25 cellular contexts compared by ENCODE assay signal in the genomic region with DNA sequence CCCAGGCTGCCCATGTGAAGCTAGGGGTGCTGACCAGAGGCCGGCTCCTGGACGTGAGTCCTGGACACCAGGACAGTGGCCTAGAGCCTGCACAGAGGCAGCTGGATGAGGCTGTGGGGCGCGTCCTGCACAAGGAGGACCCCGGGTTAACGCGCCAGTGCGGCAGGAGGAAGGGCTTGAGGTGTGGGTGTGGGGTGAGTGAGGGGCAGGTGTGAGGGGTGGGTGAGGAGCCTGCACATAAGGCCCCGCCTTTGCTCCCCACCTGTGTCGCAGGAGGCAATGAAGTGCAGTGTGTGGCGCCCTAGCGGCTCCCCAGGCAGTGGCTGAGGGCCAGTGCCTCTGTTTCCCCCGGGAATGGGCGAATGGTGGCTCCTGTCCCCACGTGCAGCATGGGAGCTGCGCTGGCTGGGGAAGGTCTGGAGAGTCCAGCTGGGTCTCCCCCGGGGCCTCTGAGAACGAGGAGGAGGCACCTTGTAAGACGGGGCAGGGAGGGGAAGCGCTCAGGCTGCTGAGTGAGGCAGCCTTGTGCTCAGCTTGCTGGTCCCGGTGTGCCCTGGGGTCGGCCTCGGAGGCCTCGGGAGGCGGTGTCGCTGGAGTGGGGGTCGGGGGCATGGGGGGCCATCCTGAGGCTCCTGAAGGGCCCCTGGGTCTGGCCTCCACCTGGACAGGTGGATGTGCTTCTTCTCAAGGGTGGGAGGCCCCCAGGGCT. TPM values are rescaled to one million over a fixed set of nuclear protein-coding genes. Genes with fewer than 3 reads are reported as not detected.
DNase-seq lines count a peak whose midpoint lies in the region; ATAC-seq and TF ChIP-seq lines count a peak whose summit lies in the region.
"Had no signal": no experiment of that assay in that cellular context is flagged by ENCODE, and none has a peak within 500 bp of the region (broad histone marks: within the 10 kb centered on the region; RNA-seq: fewer than 3 reads in every experiment).

No MANE protein-coding gene starts in this region.

- DNase-seq in SK-N-SH, result peak; percentile 46
- DNase-seq in CD8-positive, alpha-beta T cell, result peak in 1 of 7 experiments; percentile 19
- DNase-seq in activated T-helper 2 cell treated with anti-CD3 and anti-CD28 coated beads, Interferon-gamma antibody, Interleukin-2, Interleukin-4, amounts not matched to agents 10 μg/mL and 5 μg/mL and 100 μg/mL, durations not matched to agents 14 hours and 24 hours and 36 hours (ENCODE audit: low spot score), result no peak
- no peak for DNase-seq in naive thymus-derived CD4-positive, alpha-beta T cell
- no peak for DNase-seq in NCI-H69 (lab: John Stamatoyannopoulos, UW)
- no peak for DNase-seq in sciatic nerve (ENCODE audit: low spot score)
- DNase-seq: activated CD4-positive, CD25-positive, alpha-beta regulatory T cell treated with anti-CD3 and anti-CD28 coated beads, Interleukin-2, amount 50 U/mL, for 72 hours; amniotic stem cell; DMS 273 treated with DMSO at 0.1 percent for 48 hours; islet precursor cell; PC-9; sigmoid colon; T1000 had no signal

- CTCF ChIA-PET in SK-N-SH (lab: Yijun Ruan, JAX), result interaction anchor here (0.8 to 2.5 kb wide), 4 partner anchors 14 to 78 kb away, joined by 3 to 13 read pairs (median 5); no protein-coding TSS in a partner anchor
- CTCF ChIA-PET in CD8-positive, alpha-beta T cell (lab: Charles Lee), result interaction anchor here (8.2 kb wide), 1 partner anchor 13 kb away, joined by 126 read pairs; no protein-coding TSS in a partner anchor
- CTCF ChIA-PET in naive thymus-derived CD4-positive, alpha-beta T cell (lab: Charles Lee), result interaction anchor here (0.6 to 3.7 kb wide), 3 partner anchors 12 to 39 kb away, joined by 5 to 61 read pairs (median 18); no protein-coding TSS in a partner anchor

- intact Hi-C loops in CD8-positive, alpha-beta T cell (cut with DNase I, micrococcal nuclease), result loop anchor here in 1 of 2 experiments (10.0 kb wide), 1 partner anchor 449 kb away; a partner anchor contains a TSS
- intact Hi-C loops in activated T-helper 2 cell treated with anti-CD3 and anti-CD28 coated beads, Interferon-gamma antibody, Interleukin-2, Interleukin-4, amounts not matched to agents 10 μg/mL and 5 μg/mL and 100 μg/mL, durations not matched to agents 14 hours and 24 hours and 36 hours (cut with micrococcal nuclease), result no loop called here
- intact Hi-C loops in naive thymus-derived CD4-positive, alpha-beta T cell (cut with micrococcal nuclease), result no loop called here
- intact Hi-C loops in sciatic nerve (cut with DNase I), result loop anchor here (10.0 kb wide), 1 partner anchor 269 kb away; no protein-coding TSS in a partner anchor

- no peaks in the 10 kb centered on the region for H3K36me3 ChIP-seq in SK-N-SH (replicated peaks in 1 of 2; ENCODE audit: control insufficient read depth in 1 of 2, insufficient read depth in 2 of 2, low read length in 1 of 2)
- H3K36me3 ChIP-seq in CD8-positive, alpha-beta T cell (ENCODE audit: insufficient read depth, low read length), result peaks cover 11% of the 10 kb centered on the region
- H3K36me3 ChIP-seq in naive thymus-derived CD4-positive, alpha-beta T cell (ENCODE audit: control insufficient read depth in 2 of 3, insufficient read depth in 3 of 3, low read length in 3 of 3), result peaks cover 0 to 39% (median 0%) of the 10 kb centered on the region in 3 experiments
- H3K36me3 ChIP-seq: cardiac muscle cell, sigmoid colon had no signal

- peaks cover 28% of the 10 kb centered on the region for H3K4me1 Mint-ChIP-seq in CD8-positive, alpha-beta T cell (ENCODE audit: low read depth)
- H3K4me1 Mint-ChIP-seq in activated T-helper 2 cell treated with anti-CD3 and anti-CD28 coated beads, Interferon-gamma antibody, Interleukin-2, Interleukin-4, amounts not matched to agents 10 μg/mL and 5 μg/mL and 100 μg/mL, durations not matched to agents 14 hours and 24 hours and 36 hours (ENCODE audit: low read depth), result peaks cover 8% of the 10 kb centered on the region
- peaks cover 6 to 23% (median 14%) of the 10 kb centered on the region in 7 donors for H3K4me1 Mint-ChIP-seq in naive thymus-derived CD4-positive, alpha-beta T cell

- no peak for ATAC-seq in SK-N-SH treated with all-trans-retinoic acid at 6 μM for 48 hours
- ATAC-seq in CD8-positive, alpha-beta T cell, result no peak
- no peak for ATAC-seq in naive thymus-derived CD4-positive, alpha-beta T cell
- no peak for ATAC-seq in sciatic nerve
- no peak for ATAC-seq in HG02759 (IDR thresholded peaks at IDR 0.05; ENCODE audit: unreplicated experiment)
- ATAC-seq: HCT116 had no signal

- no peak overlapping the region for H2AFZ ChIP-seq in SK-N-SH (ENCODE audit: low read depth)
- H2AFZ ChIP-seq: hepatocyte, parathyroid adenoma, PC-9 had no signal

- H3K9ac ChIP-seq in SK-N-SH, result no peak overlapping the region
- H3K9ac ChIP-seq: parathyroid adenoma had no signal

- H3K36me3 Mint-ChIP-seq in CD8-positive, alpha-beta T cell, result peaks cover 29% of the 10 kb centered on the region
- peaks cover 29% of the 10 kb centered on the region for H3K36me3 Mint-ChIP-seq in activated T-helper 2 cell treated with anti-CD3 and anti-CD28 coated beads, Interferon-gamma antibody, Interleukin-2, Interleukin-4, amounts not matched to agents 10 μg/mL and 5 μg/mL and 100 μg/mL, durations not matched to agents 14 hours and 24 hours and 36 hours (ENCODE audit: low read depth)
- H3K36me3 Mint-ChIP-seq in naive thymus-derived CD4-positive, alpha-beta T cell, result peaks cover 0 to 17% (median 4%) of the 10 kb centered on the region in 5 donors

- H4K20me1 ChIP-seq in SK-N-SH (ENCODE audit: insufficient read depth), result no peaks in the 10 kb centered on the region

- peak overlapping the region; percentile 94 for H3K4me3 Mint-ChIP-seq in CD8-positive, alpha-beta T cell
- H3K4me3 Mint-ChIP-seq in activated T-helper 2 cell treated with anti-CD3 and anti-CD28 coated beads, Interferon-gamma antibody, Interleukin-2, Interleukin-4, amounts not matched to agents 10 μg/mL and 5 μg/mL and 100 μg/mL, durations not matched to agents 14 hours and 24 hours and 36 hours (ENCODE audit: low read depth), result peak overlapping the region; percentile 61
- peak overlapping the region in 7 of 10 donors; percentile 15 to 71 (median 47) for H3K4me3 Mint-ChIP-seq in naive thymus-derived CD4-positive, alpha-beta T cell

- no peak for TF ChIP-seq RAD21 in SK-N-SH (IDR thresholded peaks at IDR 0.05; ENCODE audit: low read length)

- WGBS in SK-N-SH (ENCODE audit: low lambda C conversion rate), result 79% methylated on average over 20 of the region's 27 CpGs

- H3K4me3 ChIP-seq in SK-N-SH (ENCODE audit: low read depth in 2 of 2, low read length in 1 of 2), result no peak overlapping the region
- no peak overlapping the region for H3K4me3 ChIP-seq in CD8-positive, alpha-beta T cell (ENCODE audit: low read depth, low read length)
- H3K4me3 ChIP-seq in naive thymus-derived CD4-positive, alpha-beta T cell (ENCODE audit: low read length), result no peak overlapping the region
- H3K4me3 ChIP-seq: cardiac muscle cell, hepatocyte, lung, PC-9, sigmoid colon had no signal

- peaks cover 11% of the 10 kb centered on the region for H3F3A ChIP-seq in SK-N-SH (replicated peaks; ENCODE audit: insufficient read depth)

- POLR2A ChIA-PET in SK-N-SH (lab: Yijun Ruan, JAX), result no interaction called here
- POLR2A ChIA-PET in CD8-positive, alpha-beta T cell (lab: Charles Lee), result interaction anchor here (6.1 kb wide), 1 partner anchor 11 kb away, joined by 80 read pairs; no protein-coding TSS in a partner anchor
- POLR2A ChIA-PET in naive thymus-derived CD4-positive, alpha-beta T cell (lab: Charles Lee), result interaction anchor here (1.5 to 12.6 kb wide), 3 partner anchors 13 to 21 kb away, joined by 3 to 237 read pairs (median 26); no protein-coding TSS in a partner anchor

- H3K27me3 ChIP-seq in SK-N-SH (ENCODE audit: insufficient read depth), result no peaks in the 10 kb centered on the region; the same call in 1 of the 2 replicates
- no peaks in the 10 kb centered on the region for H3K27me3 ChIP-seq in CD8-positive, alpha-beta T cell (ENCODE audit: insufficient read depth, low read length)
- no peaks in the 10 kb centered on the region for H3K27me3 ChIP-seq in naive thymus-derived CD4-positive, alpha-beta T cell (ENCODE audit: control insufficient read depth in 2 of 2, insufficient read depth in 2 of 2, low read length in 2 of 2)
- H3K27me3 ChIP-seq: cardiac muscle cell, hepatocyte had no signal

- no peaks in the 10 kb centered on the region for H3K79me2 ChIP-seq in SK-N-SH (ENCODE audit: insufficient read depth)
- H3K79me2 ChIP-seq: hepatocyte, parathyroid adenoma had no signal

- no peaks in the 10 kb centered on the region; a peak in 1 of 4 replicates for H3K4me1 ChIP-seq in SK-N-SH (ENCODE audit: control insufficient read depth in 1 of 2, insufficient read depth in 2 of 2, low read depth in 1 of 2, low read length in 1 of 2)
- H3K4me1 ChIP-seq in CD8-positive, alpha-beta T cell (ENCODE audit: insufficient read depth, low read length), result peaks cover 39% of the 10 kb centered on the region
- H3K4me1 ChIP-seq in naive thymus-derived CD4-positive, alpha-beta T cell (ENCODE audit: control insufficient read depth in 2 of 2, insufficient read depth in 2 of 2, low read length in 2 of 2), result peaks cover 8 to 13% of the 10 kb centered on the region in 2 donors

- TF ChIP-seq EP300 in SK-N-SH (IDR thresholded peaks at IDR 0.05; ENCODE audit: borderline replicate concordance in 1 of 2, low read depth in 1 of 2, low read length in 1 of 2), result no peak

- TF ChIP-seq CTCF in SK-N-SH (IDR thresholded peaks at IDR 0.05), result no peak
- TF ChIP-seq CTCF in CD8-positive, alpha-beta T cell (IDR thresholded peaks at IDR 0.05), result no peak

- no peaks in the 10 kb centered on the region for H3K9me3 ChIP-seq in SK-N-SH
- no peaks in the 10 kb centered on the region for H3K9me3 ChIP-seq in CD8-positive, alpha-beta T cell (ENCODE audit: low read length)
- H3K9me3 ChIP-seq in naive thymus-derived CD4-positive, alpha-beta T cell (ENCODE audit: control insufficient read depth in 2 of 3, low read length in 3 of 3), result no peaks in the 10 kb centered on the region
- H3K9me3 ChIP-seq: sigmoid colon had no signal

- H3K27ac Mint-ChIP-seq in CD8-positive, alpha-beta T cell, result peak overlapping the region; percentile 70
- no peak overlapping the region for H3K27ac Mint-ChIP-seq in activated T-helper 2 cell treated with anti-CD3 and anti-CD28 coated beads, Interferon-gamma antibody, Interleukin-2, Interleukin-4, amounts not matched to agents 10 μg/mL and 5 μg/mL and 100 μg/mL, durations not matched to agents 14 hours and 24 hours and 36 hours
- H3K27ac Mint-ChIP-seq in naive thymus-derived CD4-positive, alpha-beta T cell, result peak overlapping the region in 6 of 9 donors; percentile 6 to 86 (median 50)

- H3K9me3 Mint-ChIP-seq in CD8-positive, alpha-beta T cell, result no peaks in the 10 kb centered on the region
- H3K9me3 Mint-ChIP-seq in activated T-helper 2 cell treated with anti-CD3 and anti-CD28 coated beads, Interferon-gamma antibody, Interleukin-2, Interleukin-4, amounts not matched to agents 10 μg/mL and 5 μg/mL and 100 μg/mL, durations not matched to agents 14 hours and 24 hours and 36 hours, result no peaks in the 10 kb centered on the region
- no peaks in the 10 kb centered on the region for H3K9me3 Mint-ChIP-seq in naive thymus-derived CD4-positive, alpha-beta T cell

- H3K9me2 ChIP-seq in SK-N-SH, result no peaks in the 10 kb centered on the region

- no peak overlapping the region for H3K27ac ChIP-seq in SK-N-SH (ENCODE audit: low read depth in 2 of 2, low read length in 1 of 2)
- H3K27ac ChIP-seq in CD8-positive, alpha-beta T cell (ENCODE audit: low read depth, low read length), result no peak overlapping the region
- H3K27ac ChIP-seq in naive thymus-derived CD4-positive, alpha-beta T cell (ENCODE audit: low read depth, low read length), result peak overlapping the region; percentile 91
- H3K27ac ChIP-seq: 22Rv1, cardiac muscle cell, hepatocyte, parathyroid adenoma, PC-9, sigmoid colon had no signal

- H3K4me2 ChIP-seq in SK-N-SH, result no peak overlapping the region
- H3K4me2 ChIP-seq: hepatocyte, PC-9 had no signal

- no peaks in the 10 kb centered on the region for H3K27me3 Mint-ChIP-seq in CD8-positive, alpha-beta T cell (ENCODE audit: low read depth)
- no peaks in the 10 kb centered on the region for H3K27me3 Mint-ChIP-seq in activated T-helper 2 cell treated with anti-CD3 and anti-CD28 coated beads, Interferon-gamma antibody, Interleukin-2, Interleukin-4, amounts not matched to agents 10 μg/mL and 5 μg/mL and 100 μg/mL, durations not matched to agents 14 hours and 24 hours and 36 hours (ENCODE audit: low read depth)
- H3K27me3 Mint-ChIP-seq in naive thymus-derived CD4-positive, alpha-beta T cell, result no peaks in the 10 kb centered on the region

RNA-seq across cellular contexts. Expression of a gene that starts 3.2 kb away (rescaled TPM):
- polyA plus RNA-seq in SK-N-SH (2012; rRNA removed), result 0.07 TPM in 1 of 2 replicates, not detected in the other
- 0.16 TPM in 1 of 2 replicates, not detected in the other for polyA plus RNA-seq in SK-N-SH (2012; cell fraction: cytosol; rRNA removed)
- not detected in 2 replicates for polyA plus RNA-seq in SK-N-SH (2012; cell fraction: nucleus; rRNA removed)
- 100 to 1,000 TPM; 369 to 385 TPM for total RNA-seq in CD8-positive, alpha-beta T cell
- total RNA-seq in activated T-helper 2 cell treated with anti-CD3 and anti-CD28 coated beads, Interferon-gamma antibody, Interleukin-2, Interleukin-4, amounts not matched to agents 10 μg/mL and 5 μg/mL and 100 μg/mL, durations not matched to agents 14 hours and 24 hours and 36 hours, result 345 and 351 TPM in 2 replicates
- 100 to 1,000 TPM in 3 of 5 experiments, 10 to 100 TPM in 2; 61.9 to 390 (median 165) TPM for total RNA-seq in naive thymus-derived CD4-positive, alpha-beta T cell
- polyA plus RNA-seq in naive thymus-derived CD4-positive, alpha-beta T cell, result 100 to 1,000 TPM; 169 to 183 TPM
- total RNA-seq in sciatic nerve, result 2.5 TPM
- total RNA-seq: cardiac muscle cell, dermis microvascular lymphatic vessel endothelial cell, fibroblast of villous mesenchyme, myocyte, SK-MEL-5 had no signal

RNA-seq across cellular contexts. Expression of a gene that starts 19.4 kb away (rescaled TPM):
- 2.1 and 3.8 TPM in 2 replicates for polyA plus RNA-seq in SK-N-SH (2012; rRNA removed)
- polyA plus RNA-seq in SK-N-SH (2012; cell fraction: cytosol; rRNA removed), result 0.82 and 1.6 TPM in 2 replicates
- polyA plus RNA-seq in SK-N-SH (2012; cell fraction: nucleus; rRNA removed), result 1.3 and 1.4 TPM in 2 replicates
- total RNA-seq in CD8-positive, alpha-beta T cell, result under 1 TPM; 0.44 to 0.60 TPM
- total RNA-seq in activated T-helper 2 cell treated with anti-CD3 and anti-CD28 coated beads, Interferon-gamma antibody, Interleukin-2, Interleukin-4, amounts not matched to agents 10 μg/mL and 5 μg/mL and 100 μg/mL, durations not matched to agents 14 hours and 24 hours and 36 hours, result 2.7 and 3.7 TPM in 2 replicates
- 10 to 100 TPM in 2 of 5 experiments, 1 to 10 TPM in 3; 2.3 to 32.4 (median 5.1) TPM for total RNA-seq in naive thymus-derived CD4-positive, alpha-beta T cell
- polyA plus RNA-seq in naive thymus-derived CD4-positive, alpha-beta T cell, result 1 to 10 TPM; 1.5 to 3.2 TPM
- 22.2 TPM for total RNA-seq in sciatic nerve
- total RNA-seq: cardiac muscle cell had no signal
- polyA plus RNA-seq: cardiac muscle cell had no signal

RNA-seq across cellular contexts. Expression of a gene that starts 40.7 kb away (rescaled TPM):
- polyA plus RNA-seq in SK-N-SH (2012; rRNA removed), result 133 and 216 TPM in 2 replicates
- 121 and 170 TPM in 2 replicates for polyA plus RNA-seq in SK-N-SH (2012; cell fraction: cytosol; rRNA removed)
- polyA plus RNA-seq in SK-N-SH (2012; cell fraction: nucleus; rRNA removed), result 670 and 707 TPM in 2 replicates
- 100 to 1,000 TPM; 369 to 393 TPM for total RNA-seq in CD8-positive, alpha-beta T cell
- 139 and 151 TPM in 2 replicates for total RNA-seq in activated T-helper 2 cell treated with anti-CD3 and anti-CD28 coated beads, Interferon-gamma antibody, Interleukin-2, Interleukin-4, amounts not matched to agents 10 μg/mL and 5 μg/mL and 100 μg/mL, durations not matched to agents 14 hours and 24 hours and 36 hours
- total RNA-seq in naive thymus-derived CD4-positive, alpha-beta T cell, result 100 to 1,000 TPM; 144 to 249 (median 176) TPM
- polyA plus RNA-seq in naive thymus-derived CD4-positive, alpha-beta T cell, result 10 to 100 TPM; 46.1 to 81.3 TPM
- 152 TPM for total RNA-seq in sciatic nerve

RNA-seq across cellular contexts. Expression of a gene that starts 44.9 kb away (rescaled TPM):
- polyA plus RNA-seq in SK-N-SH (2012; rRNA removed), result 0.10 and 0.11 TPM in 2 replicates
- 0.08 and 0.12 TPM in 2 replicates for polyA plus RNA-seq in SK-N-SH (2012; cell fraction: cytosol; rRNA removed)
- 0.08 and 0.11 TPM in 2 replicates for polyA plus RNA-seq in SK-N-SH (2012; cell fraction: nucleus; rRNA removed)
- total RNA-seq in CD8-positive, alpha-beta T cell, result not detected
- not detected in 2 replicates for total RNA-seq in activated T-helper 2 cell treated with anti-CD3 and anti-CD28 coated beads, Interferon-gamma antibody, Interleukin-2, Interleukin-4, amounts not matched to agents 10 μg/mL and 5 μg/mL and 100 μg/mL, durations not matched to agents 14 hours and 24 hours and 36 hours
- not detected for total RNA-seq in naive thymus-derived CD4-positive, alpha-beta T cell
- polyA plus RNA-seq in naive thymus-derived CD4-positive, alpha-beta T cell, result not detected
- not detected for total RNA-seq in sciatic nerve
- total RNA-seq: dermis microvascular lymphatic vessel endothelial cell, fibroblast of villous mesenchyme, hepatocyte, lung, sigmoid colon had no signal
- polyA plus RNA-seq: cardiac muscle cell, hepatocyte had no signal

RNA-seq across cellular contexts. Expression of a gene that starts 57.4 kb away (rescaled TPM):
- polyA plus RNA-seq in SK-N-SH (2012; rRNA removed), result not detected in 2 replicates
- not detected in 2 replicates for polyA plus RNA-seq in SK-N-SH (2012; cell fraction: cytosol; rRNA removed)
- not detected in 2 replicates for polyA plus RNA-seq in SK-N-SH (2012; cell fraction: nucleus; rRNA removed)
- not detected for total RNA-seq in CD8-positive, alpha-beta T cell
- 0.18 TPM in 1 of 2 replicates, not detected in the other for total RNA-seq in activated T-helper 2 cell treated with anti-CD3 and anti-CD28 coated beads, Interferon-gamma antibody, Interleukin-2, Interleukin-4, amounts not matched to agents 10 μg/mL and 5 μg/mL and 100 μg/mL, durations not matched to agents 14 hours and 24 hours and 36 hours
- not detected for total RNA-seq in naive thymus-derived CD4-positive, alpha-beta T cell
- polyA plus RNA-seq in naive thymus-derived CD4-positive, alpha-beta T cell, result not detected
- not detected for total RNA-seq in sciatic nerve
- total RNA-seq: dermis microvascular lymphatic vessel endothelial cell, fibroblast of villous mesenchyme, PC-9, sigmoid colon, SK-MEL-5 had no signal
- polyA plus RNA-seq: hepatocyte, lung, sigmoid colon had no signal

Comparison
In these comparisons a context has a peak if more than half of its experiments do, and no peak if none do; other contexts are left out.
1. RNA of a gene that starts 3.2 kb away (total RNA-seq): 369 to 385 TPM in CD8-positive, alpha-beta T cell, 345 to 351 TPM in activated T-helper 2 cell treated with anti-CD3 and anti-CD28 coated beads, Interferon-gamma antibody, Interleukin-2, Interleukin-4, amounts not matched to agents 10 μg/mL and 5 μg/mL and 100 μg/mL, durations not matched to agents 14 hours and 24 hours and 36 hours and 61.9 to 390 TPM in naive thymus-derived CD4-positive, alpha-beta T cell; 2.5 TPM in sciatic nerve (single experiment); every median in the first group is over 10 times any median in the second.
2. Peak in every context shown above with its lines, with median percentiles within 50 percentile points of each other: H3K4me3 Mint-ChIP-seq.